1 cellular context compared by ENCODE assay signal in the genomic region with DNA sequence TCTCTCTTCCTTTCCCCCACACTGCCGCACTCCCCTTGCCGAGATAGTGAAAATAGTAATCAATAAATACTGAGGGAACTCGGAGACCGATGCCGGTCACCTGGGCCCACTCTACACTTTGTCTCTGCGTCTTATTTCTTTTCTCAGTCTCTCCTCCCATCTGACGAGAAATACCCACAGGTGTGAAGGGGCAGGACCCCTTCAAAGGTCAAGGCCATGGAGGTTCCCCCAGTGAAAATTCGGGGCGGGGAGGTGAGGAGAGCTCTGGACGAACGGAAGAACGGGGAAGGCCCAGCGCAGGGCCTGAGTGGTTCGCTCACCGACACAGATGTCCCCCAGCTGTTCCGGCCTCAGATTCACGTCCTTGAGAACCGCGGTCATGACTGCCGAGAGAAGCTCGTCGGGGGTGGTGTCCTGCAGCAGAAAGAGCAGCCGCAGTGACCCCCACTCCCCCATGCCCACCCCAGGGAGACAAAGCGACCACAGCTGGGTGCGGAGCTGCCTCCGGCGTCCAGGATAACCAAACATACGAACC.
TF ChIP-seq lines count a peak whose summit lies in the region.

No MANE protein-coding gene starts in this region.

TF ChIP-seq in HCT116, 20 proteins besides CTCF, POLR2A, EP300 and RAD21:
- no peak for TF ChIP-seq CBX3 (IDR thresholded peaks at IDR 0.05; ENCODE audit: low read depth)
- TF ChIP-seq EGR1 (IDR thresholded peaks at IDR 0.05; ENCODE audit: low read depth): no peak
- TF ChIP-seq POLR2AphosphoS5 (IDR thresholded peaks at IDR 0.05; ENCODE audit: low read depth, low read length): no peak
TF ChIP-seq in HCT116: peak in this region for 0.
